In the genomic region with DNA sequence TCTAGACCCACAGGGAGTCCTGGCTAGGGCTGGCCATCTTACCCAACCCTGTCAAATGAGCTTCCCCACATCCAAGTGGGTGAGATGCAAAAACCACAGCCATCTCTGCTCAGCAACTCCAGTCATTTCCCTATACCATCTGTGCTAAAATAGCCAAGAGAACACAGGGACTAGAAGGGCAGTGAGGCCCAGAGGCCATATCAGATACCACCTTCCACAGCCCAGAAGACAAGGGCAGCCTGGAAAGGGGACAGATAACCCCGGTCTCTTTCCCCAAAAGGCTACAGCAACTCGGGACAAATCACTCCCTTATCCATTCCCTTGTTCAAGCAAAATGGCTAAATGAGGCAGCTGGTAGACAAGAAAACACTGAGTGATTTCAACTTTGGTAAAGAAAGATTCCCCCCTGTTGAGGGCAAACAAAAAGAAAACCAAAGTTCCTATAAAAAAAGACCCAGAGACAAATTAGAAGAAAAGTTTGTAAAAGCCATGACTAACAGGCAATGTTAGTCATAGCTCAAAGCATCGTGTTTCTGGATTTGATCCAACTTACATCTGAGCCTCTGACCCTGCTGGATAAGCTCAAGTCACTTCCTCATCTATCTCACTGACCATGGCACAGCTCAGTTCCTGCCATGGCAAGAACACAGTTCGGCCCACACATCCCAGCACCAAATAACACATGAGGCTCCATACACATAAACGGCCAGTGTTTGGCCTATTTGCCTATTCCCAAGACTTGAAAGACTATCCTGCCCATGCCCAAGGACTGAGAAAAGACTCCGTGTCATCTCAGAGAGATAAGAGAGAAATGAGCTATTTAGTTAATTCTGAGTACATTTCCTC, we compare ENCODE assay signal across 8 cellular contexts. TPM values are rescaled to one million over a fixed set of nuclear protein-coding genes. Genes with fewer than 3 reads are reported as not detected.
A peak's percentile ranks its signal among the peaks of the same experiment; 100 is the strongest.
DNase-seq lines count a peak whose midpoint lies in the region; ATAC-seq and TF ChIP-seq lines count a peak whose summit lies in the region.

No MANE protein-coding gene starts in this region.

- ATAC-seq in GM21737 (IDR thresholded peaks at IDR 0.05; ENCODE audit: unreplicated experiment) = no peak
- no peak for ATAC-seq in HG03025 (IDR thresholded peaks at IDR 0.05; ENCODE audit: low FRiP score, unreplicated experiment)

- CTCF ChIA-PET in PC-9 (lab: Charles Lee) = interaction anchor here (0.6 to 1.3 kb wide), 3 partner anchors 40 to 59 kb away, joined by 3 to 5 read pairs (median 3); no protein-coding TSS in a partner anchor

- peak overlapping the region; percentile 76 for H3K4me3 ChIP-seq in PC-9
- no peak overlapping the region for H3K4me3 ChIP-seq in prostate gland

- 43% methylated on average over 6 of the region's 6 CpGs for WGBS in prostate gland

- H3K9me3 ChIP-seq in PC-9 (ENCODE audit: insufficient read depth, low read depth) (no peaks in the 10 kb centered on the region), prostate gland (no peaks in the 10 kb centered on the region)

- H3K36me3 ChIP-seq in PC-9 (ENCODE audit: low read depth) = peaks cover 20% of the 10 kb centered on the region
- H3K36me3 ChIP-seq in prostate gland = no peaks in the 10 kb centered on the region

- TF ChIP-seq POLR2A in erythroblast (IDR thresholded peaks at IDR 0.05; ENCODE audit: low read length) (peak; percentile 25), prostate gland (IDR thresholded peaks at IDR 0.05) (peak; percentile 27)

- H3K4me1 ChIP-seq in PC-9 (replicated peaks; ENCODE audit: insufficient read depth) (peaks cover 73% of the 10 kb centered on the region), prostate gland (replicated peaks) (no peaks in the 10 kb centered on the region)

- peak overlapping the region; percentile 98 for H3K27ac ChIP-seq in PC-9
- no peak overlapping the region for H3K27ac ChIP-seq in prostate gland

- no peaks in the 10 kb centered on the region for H4K20me1 ChIP-seq in PC-9 (ENCODE audit: insufficient read depth)

- POLR2A ChIA-PET in PC-9 (lab: Charles Lee; ENCODE audit: unreplicated experiment) = interaction anchor here (0.6 to 0.8 kb wide), 9 partner anchors 21 to 1999 kb away, joined by 3 to 16 read pairs (median 5); a partner anchor contains a TSS

- H3K79me2 ChIP-seq in PC-9 (ENCODE audit: low read depth) = peaks cover 67% of the 10 kb centered on the region

- no TSS peak for BruUV-seq in PC-9 (replicated peaks; lab: Mats Ljungman, UMichigan)

- DNase-seq in EL = peak; percentile 92
- peak; percentile 54 to 95 for DNase-seq in PC-9
- peak; percentile 85 to 89 for DNase-seq in erythroblast (lab: John Stamatoyannopoulos, UW)
- DNase-seq in prostate gland (ENCODE audit: low spot score) = no peak
- no peak for DNase-seq in effector CD4-positive, alpha-beta T cell
- no peak for DNase-seq in NCI-H345 (lab: John Stamatoyannopoulos, UW)

- peak overlapping the region; percentile 95 for H3K4me2 ChIP-seq in PC-9

- H3K9me2 ChIP-seq in PC-9 (ENCODE audit: insufficient read depth) = no peaks in the 10 kb centered on the region

- H3F3A ChIP-seq in PC-9 (ENCODE audit: insufficient read depth, low read depth) = peaks cover 49% of the 10 kb centered on the region

- no peak overlapping the region for H2AFZ ChIP-seq in PC-9

- H3K27me3 ChIP-seq in PC-9 (ENCODE audit: insufficient read depth, low read depth) (no peaks in the 10 kb centered on the region), prostate gland (replicated peaks; ENCODE audit: insufficient read depth) (no peaks in the 10 kb centered on the region)

- intact Hi-C loops in PC-9 (cut with micrococcal nuclease; ENCODE audit: unreplicated experiment) (no loop called here), prostate gland (cut with DNase I) (no loop called here)

- TF ChIP-seq CTCF in PC-9 (conservative IDR thresholded peaks at IDR 0.05) (no peak), prostate gland (IDR thresholded peaks at IDR 0.05) (no peak)

RNA-seq across cellular contexts. Expression of a gene that starts 3.1 kb away (rescaled TPM):
- 90.0 and 142 TPM in 2 replicates for total RNA-seq in PC-9 (2021)
- total RNA-seq in prostate gland = 10 to 100 TPM; 43.7 to 92.8 TPM

RNA-seq across cellular contexts. Expression of a gene that starts 26.1 kb away (rescaled TPM):
- 2.4 and 4.9 TPM in 2 replicates for total RNA-seq in PC-9 (2021)
- 10 to 100 TPM; 13.3 to 46.4 TPM for total RNA-seq in prostate gland

RNA-seq across cellular contexts. Expression of a gene that starts 55.5 kb away (rescaled TPM):
- total RNA-seq in PC-9 (2021) (not detected in 2 replicates), prostate gland (10 to 100 TPM in 1 of 2 donors, 1 to 10 TPM in 1; 9.3 to 29.1 TPM)

Comparison
In these comparisons a context has a peak if more than half of its experiments do, and no peak if none do; other contexts are left out.
1. DNase-seq: peak in EL (single experiment), PC-9 (2 of 2) and erythroblast (2 of 2); none in prostate gland (single experiment), effector CD4-positive, alpha-beta T cell (single experiment) and NCI-H345 (single experiment).
2. RNA of a gene that starts 55.5 kb away (total RNA-seq): 9.3 to 29.1 TPM in prostate gland; not detected in PC-9; every median in the first group is over 10 times any median in the second.